ENCODE assay signal across 14 cellular contexts in genomic region chr11:5364214-5364613, GRCh38. TPM values are rescaled to one million over a fixed set of nuclear protein-coding genes. Genes with fewer than 3 reads are reported as not detected.
DNase-seq lines count a peak whose midpoint lies in the region; ATAC-seq and TF ChIP-seq lines count a peak whose summit lies in the region.
"Had no signal": no experiment of that assay in that cellular context is flagged by ENCODE, and none has a peak within 500 bp of the region (broad histone marks: within the 10 kb centered on the region; RNA-seq: fewer than 3 reads in every experiment).

No MANE protein-coding gene starts in this region.

- RAD21 ChIA-PET in HCT116 (lab: Charles Lee; ENCODE audit: low non-redundant PET in 1 of 2, low total read pairs in 2 of 2, uncharacterized antibody in 2 of 2, unreplicated experiment in 2 of 2), result no interaction called here

- TF ChIP-seq CTCF in HCT116 (IDR thresholded peaks at IDR 0.05 in 2 of 3, conservative IDR thresholded peaks at IDR 0.05 in 1 of 3; ENCODE audit: borderline replicate concordance in 1 of 3, insufficient read depth in 1 of 3, low read depth in 2 of 3, low read length in 2 of 3) (no peak), cardiac fibroblast (IDR thresholded peaks at IDR 0.05; ENCODE audit: low read depth, low read length) (no peak)

- H3K27me3 ChIP-seq in HCT116 (ENCODE audit: insufficient read depth, low read length), result no peaks in the 10 kb centered on the region

- TF ChIP-seq POLR2A in HCT116 (IDR thresholded peaks at IDR 0.05; ENCODE audit: borderline replicate concordance, extremely low read depth, insufficient read depth, insufficient read length), result no peak

- no peaks in the 10 kb centered on the region for H3K9me2 ChIP-seq in HCT116 (ENCODE audit: insufficient read depth)

- peaks cover 0 to 54% of the 10 kb centered on the region in 2 experiments; a peak in 2 of 4 replicates for H3K36me3 ChIP-seq in HCT116 (ENCODE audit: control insufficient read depth in 1 of 2, insufficient read depth in 2 of 2, low read length in 2 of 2)

- H3K9me3 ChIP-seq in HCT116 (ENCODE audit: control insufficient read depth in 1 of 2, insufficient read depth in 1 of 2, low read depth in 1 of 2, low read length in 2 of 2), result no peaks in the 10 kb centered on the region

- H3K27ac ChIP-seq in HCT116 (ENCODE audit: low read depth, low read length), result no peak overlapping the region
- H3K27ac ChIP-seq: KMS-11 had no signal

- peaks cover 3 to 75% of the 10 kb centered on the region in 2 experiments; a peak in 2 of 4 replicates for H3K4me1 ChIP-seq in HCT116 (ENCODE audit: control insufficient read depth in 1 of 2, insufficient read depth in 2 of 2, low read length in 2 of 2)

- no peak for TF ChIP-seq RAD21 in HCT116 (IDR thresholded peaks at IDR 0.05; ENCODE audit: low read depth)

- H2AFZ ChIP-seq in HCT116 (ENCODE audit: low read depth, low read length, poor library complexity, severe bottlenecking), result no peak overlapping the region

- H3K79me2 ChIP-seq in HCT116 (ENCODE audit: insufficient read depth, low read length), result peaks cover 92% of the 10 kb centered on the region

- H3K4me3 Mint-ChIP-seq in activated naive CD8-positive, alpha-beta T cell treated with anti-CD3 and anti-CD28 coated beads for 36 hours, result no peak overlapping the region
- H3K4me3 Mint-ChIP-seq: activated CD4-positive, alpha-beta T cell treated with anti-CD3 and anti-CD28 coated beads, Interleukin-2, amount 10 ng/mL, durations not matched to agents 7 days and 5 days had no signal

- no peak overlapping the region for H3K27ac Mint-ChIP-seq in activated naive CD8-positive, alpha-beta T cell treated with anti-CD3 and anti-CD28 coated beads for 36 hours
- H3K27ac Mint-ChIP-seq: activated CD4-positive, alpha-beta T cell treated with anti-CD3 and anti-CD28 coated beads, Interleukin-2, amount 10 ng/mL, durations not matched to agents 7 days and 5 days had no signal

- CTCF ChIA-PET in HCT116 (lab: Charles Lee), result no interaction called here

- POLR2A ChIA-PET in HCT116 (lab: Charles Lee), result no interaction called here

- no peak overlapping the region for H3K9ac ChIP-seq in HCT116 (ENCODE audit: low read length)
- H3K9ac ChIP-seq: KMS-11 had no signal

- H3K4me3 ChIP-seq in HCT116 (replicated peaks in 1 of 2; ENCODE audit: low read depth in 1 of 2, low read length in 2 of 2) (no peak overlapping the region), cardiac fibroblast (replicated peaks in 1 of 2; ENCODE audit: low read depth in 2 of 2, low read length in 2 of 2) (no peak overlapping the region), skeletal muscle cell (ENCODE audit: low read depth, low read length) (no peak overlapping the region)

- no peaks in the 10 kb centered on the region for H3K4me1 Mint-ChIP-seq in activated naive CD8-positive, alpha-beta T cell treated with anti-CD3 and anti-CD28 coated beads for 36 hours
- H3K4me1 Mint-ChIP-seq: activated CD4-positive, alpha-beta T cell treated with anti-CD3 and anti-CD28 coated beads, Interleukin-2, amount 10 ng/mL, durations not matched to agents 7 days and 5 days had no signal

- H3K9me3 Mint-ChIP-seq in activated naive CD8-positive, alpha-beta T cell treated with anti-CD3 and anti-CD28 coated beads for 36 hours, result peaks cover 3% of the 10 kb centered on the region
- H3K9me3 Mint-ChIP-seq: activated CD4-positive, alpha-beta T cell treated with anti-CD3 and anti-CD28 coated beads, Interleukin-2, amount 10 ng/mL, durations not matched to agents 7 days and 5 days had no signal

- H3K4me2 ChIP-seq in HCT116 (ENCODE audit: low read length), result no peak overlapping the region
- H3K4me2 ChIP-seq: KMS-11 had no signal

- H4K20me1 ChIP-seq in HCT116 (ENCODE audit: insufficient read depth), result peaks cover 25% of the 10 kb centered on the region; the same call in 1 of the 2 replicates

- ATAC-seq in HCT116, result peak; percentile 19; the same call in 1 of the 2 replicates

- BruUV-seq in HCT116 (replicated peaks; lab: Mats Ljungman, UMichigan), result no TSS peak

- intact Hi-C loops in HCT116 (cut with micrococcal nuclease), result no loop called here

- H3K36me3 Mint-ChIP-seq in activated naive CD8-positive, alpha-beta T cell treated with anti-CD3 and anti-CD28 coated beads for 36 hours, result no peaks in the 10 kb centered on the region

- peaks cover 8% of the 10 kb centered on the region for H3K27me3 Mint-ChIP-seq in activated naive CD8-positive, alpha-beta T cell treated with anti-CD3 and anti-CD28 coated beads for 36 hours

- no peak for DNase-seq in HCT116 (ENCODE audit: low read depth, low spot score)
- peak; percentile 65 to 90 for DNase-seq in cardiac fibroblast (ENCODE audit: low read depth in 2 of 2)
- DNase-seq in skeletal muscle cell (ENCODE audit: low read depth), result peak; percentile 31
- no peak for DNase-seq in activated naive CD8-positive, alpha-beta T cell treated with anti-CD3 and anti-CD28 coated beads for 36 hours
- no peak for DNase-seq in NCI-H1930 (lab: John Stamatoyannopoulos, UW)
- no peak for DNase-seq in COR-L47 (lab: John Stamatoyannopoulos, UW)
- DNase-seq: activated CD4-positive, alpha-beta T cell treated with anti-CD3 and anti-CD28 coated beads, Interleukin-2, amount 10 ng/mL, durations not matched to agents 7 days and 5 days; activated effector memory CD4-positive, alpha-beta T cell treated with Interleukin-2 at 50 U/mL for 16 hours; NCI-H2081; NK-92 treated with Interleukin-12 subunit alpha and Interleukin-12 subunit beta, amount 100 ng/mL, for 24 hours had no signal

TF ChIP-seq in HCT116, 20 proteins besides CTCF, POLR2A, EP300 and RAD21 (continues in another document):
- no peak for TF ChIP-seq EZH2phosphoT487 (IDR thresholded peaks at IDR 0.05; ENCODE audit: borderline replicate concordance)
- TF ChIP-seq POLR2AphosphoS5 (IDR thresholded peaks at IDR 0.05; ENCODE audit: low read depth, low read length), result no peak
- TF ChIP-seq ZNF274 (IDR thresholded peaks at IDR 0.05; ENCODE audit: low read depth, low read length), result no peak
- TF ChIP-seq MAX (IDR thresholded peaks at IDR 0.05), result no peak
- no peak for TF ChIP-seq SRF (IDR thresholded peaks at IDR 0.05; ENCODE audit: low read depth)
- no peak for TF ChIP-seq SIN3A (IDR thresholded peaks at IDR 0.05; ENCODE audit: low read depth)
- TF ChIP-seq TCF7L2 (IDR thresholded peaks at IDR 0.05; ENCODE audit: borderline replicate concordance, extremely low read depth, insufficient read depth, insufficient read length), result no peak
- TF ChIP-seq ZFX (IDR thresholded peaks at IDR 0.05), result no peak
- no peak for TF ChIP-seq SP1 (IDR thresholded peaks at IDR 0.05; ENCODE audit: low read depth)
- TF ChIP-seq, protein P1, sequence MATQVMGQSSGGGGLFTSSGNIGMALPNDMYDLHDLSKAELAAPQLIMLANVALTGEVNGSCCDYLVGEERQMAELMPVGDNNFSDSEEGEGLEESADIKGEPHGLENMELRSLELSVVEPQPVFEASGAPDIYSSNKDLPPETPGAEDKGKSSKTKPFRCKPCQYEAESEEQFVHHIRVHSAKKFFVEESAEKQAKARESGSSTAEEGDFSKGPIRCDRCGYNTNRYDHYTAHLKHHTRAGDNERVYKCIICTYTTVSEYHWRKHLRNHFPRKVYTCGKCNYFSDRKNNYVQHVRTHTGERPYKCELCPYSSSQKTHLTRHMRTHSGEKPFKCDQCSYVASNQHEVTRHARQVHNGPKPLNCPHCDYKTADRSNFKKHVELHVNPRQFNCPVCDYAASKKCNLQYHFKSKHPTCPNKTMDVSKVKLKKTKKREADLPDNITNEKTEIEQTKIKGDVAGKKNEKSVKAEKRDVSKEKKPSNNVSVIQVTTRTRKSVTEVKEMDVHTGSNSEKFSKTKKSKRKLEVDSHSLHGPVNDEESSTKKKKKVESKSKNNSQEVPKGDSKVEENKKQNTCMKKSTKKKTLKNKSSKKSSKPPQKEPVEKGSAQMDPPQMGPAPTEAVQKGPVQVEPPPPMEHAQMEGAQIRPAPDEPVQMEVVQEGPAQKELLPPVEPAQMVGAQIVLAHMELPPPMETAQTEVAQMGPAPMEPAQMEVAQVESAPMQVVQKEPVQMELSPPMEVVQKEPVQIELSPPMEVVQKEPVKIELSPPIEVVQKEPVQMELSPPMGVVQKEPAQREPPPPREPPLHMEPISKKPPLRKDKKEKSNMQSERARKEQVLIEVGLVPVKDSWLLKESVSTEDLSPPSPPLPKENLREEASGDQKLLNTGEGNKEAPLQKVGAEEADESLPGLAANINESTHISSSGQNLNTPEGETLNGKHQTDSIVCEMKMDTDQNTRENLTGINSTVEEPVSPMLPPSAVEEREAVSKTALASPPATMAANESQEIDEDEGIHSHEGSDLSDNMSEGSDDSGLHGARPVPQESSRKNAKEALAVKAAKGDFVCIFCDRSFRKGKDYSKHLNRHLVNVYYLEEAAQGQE (IDR thresholded peaks at IDR 0.05; ENCODE audit: low read depth), result no peak
- TF ChIP-seq EGR1 (IDR thresholded peaks at IDR 0.05; ENCODE audit: low read depth), result no peak
- no peak for TF ChIP-seq ELF1 (IDR thresholded peaks at IDR 0.05; ENCODE audit: borderline replicate concordance, low read depth)
- no peak for TF ChIP-seq EZH2 (IDR thresholded peaks at IDR 0.05)
- no peak for TF ChIP-seq ATF3 (IDR thresholded peaks at IDR 0.05)

RNA-seq across cellular contexts. Expression of gene OR51B6, which starts 12.9 kb away (rescaled TPM):
- total RNA-seq in HCT116 (2021; ENCODE audit: unreplicated experiment), result not detected
- polyA plus RNA-seq in HCT116 (2012), result 0.26 and 0.46 TPM in 2 replicates
- not detected for total RNA-seq in activated naive CD8-positive, alpha-beta T cell treated with anti-CD3 and anti-CD28 coated beads for 36 hours
- total RNA-seq: activated CD4-positive, alpha-beta T cell treated with anti-CD3 and anti-CD28 coated beads, Interleukin-2, amount 10 ng/mL, durations not matched to agents 7 days and 5 days; cerebellum; frontal cortex had no signal
- polyA plus RNA-seq: neural cell had no signal

RNA-seq across cellular contexts. Expression of gene OR51M1, which starts 19.4 kb away (rescaled TPM):
- total RNA-seq in HCT116 (2021; ENCODE audit: unreplicated experiment), result not detected
- polyA plus RNA-seq in HCT116 (2012), result 0.09 and 0.27 TPM in 2 replicates
- total RNA-seq in activated naive CD8-positive, alpha-beta T cell treated with anti-CD3 and anti-CD28 coated beads for 36 hours, result not detected
- total RNA-seq: activated CD4-positive, alpha-beta T cell treated with anti-CD3 and anti-CD28 coated beads, Interleukin-2, amount 10 ng/mL, durations not matched to agents 7 days and 5 days; cerebellum; frontal cortex had no signal
- polyA plus RNA-seq: neural cell had no signal

RNA-seq across cellular contexts. Expression of gene OR51B5, which starts 20.9 kb away (rescaled TPM):
- total RNA-seq in HCT116 (2021; ENCODE audit: unreplicated experiment), result 140 TPM
- 78.0 and 89.0 TPM in 2 replicates for polyA plus RNA-seq in HCT116 (2012)
- not detected for total RNA-seq in activated naive CD8-positive, alpha-beta T cell treated with anti-CD3 and anti-CD28 coated beads for 36 hours
- total RNA-seq: activated CD4-positive, alpha-beta T cell treated with anti-CD3 and anti-CD28 coated beads, Interleukin-2, amount 10 ng/mL, durations not matched to agents 7 days and 5 days had no signal
- polyA plus RNA-seq: neural cell had no signal

RNA-seq across cellular contexts. Expression of gene OR51B2, which starts 40.1 kb away (rescaled TPM):
- 17.1 TPM for total RNA-seq in HCT116 (2021; ENCODE audit: unreplicated experiment)
- polyA plus RNA-seq in HCT116 (2012), result 8.0 and 8.6 TPM in 2 replicates
- total RNA-seq in activated naive CD8-positive, alpha-beta T cell treated with anti-CD3 and anti-CD28 coated beads for 36 hours, result not detected
- total RNA-seq: activated CD4-positive, alpha-beta T cell treated with anti-CD3 and anti-CD28 coated beads, Interleukin-2, amount 10 ng/mL, durations not matched to agents 7 days and 5 days had no signal
- polyA plus RNA-seq: neural cell had no signal

RNA-seq across cellular contexts. Expression of gene OR51Q1, which starts 57.7 kb away (rescaled TPM):
- total RNA-seq in HCT116 (2021; ENCODE audit: unreplicated experiment), result not detected
- polyA plus RNA-seq in HCT116 (2012), result 0.05 and 0.53 TPM in 2 replicates
- not detected for total RNA-seq in activated naive CD8-positive, alpha-beta T cell treated with anti-CD3 and anti-CD28 coated beads for 36 hours
- total RNA-seq: activated CD4-positive, alpha-beta T cell treated with anti-CD3 and anti-CD28 coated beads, Interleukin-2, amount 10 ng/mL, durations not matched to agents 7 days and 5 days; cerebellum; frontal cortex had no signal
- polyA plus RNA-seq: neural cell had no signal

Comparison
In these comparisons a context has a peak if more than half of its experiments do, and no peak if none do; other contexts are left out.
1. DNase-seq: peak in cardiac fibroblast (2 of 2) and skeletal muscle cell (single experiment); none in HCT116 (single experiment), activated naive CD8-positive, alpha-beta T cell treated with anti-CD3 and anti-CD28 coated beads for 36 hours (single experiment), NCI-H1930 (0 of 2) and COR-L47 (single experiment).
2. RNA of gene OR51B5, which starts 20.9 kb away (total RNA-seq): 140 TPM in HCT116 (single experiment); not detected in activated naive CD8-positive, alpha-beta T cell treated with anti-CD3 and anti-CD28 coated beads for 36 hours; every median in the first group is over 100 times any median in the second.